12 cellular contexts compared by ENCODE assay signal in genomic region chr7:20796565-20796964, GRCh38. TPM values are rescaled to one million over a fixed set of nuclear protein-coding genes. Genes with fewer than 3 reads are reported as not detected.
A peak's percentile ranks its signal among the peaks of the same experiment; 100 is the strongest.
DNase-seq lines count a peak whose midpoint lies in the region; ATAC-seq, FAIRE-seq and TF ChIP-seq lines count a peak whose summit lies in the region.
"Had no signal": no experiment of that assay in that cellular context is flagged by ENCODE, and none has a peak within 500 bp of the region (broad histone marks: within the 10 kb centered on the region; RNA-seq: fewer than 3 reads in every experiment).

No MANE protein-coding gene starts in this region.

- no peak overlapping the region for H2AFZ ChIP-seq in astrocyte (ENCODE audit: low read depth, low read length)

- no peak overlapping the region for H3K27ac ChIP-seq in astrocyte (ENCODE audit: low read depth, low read length)
- H3K27ac ChIP-seq: SK-N-MC had no signal

- ATAC-seq in HG03432 (IDR thresholded peaks at IDR 0.05; ENCODE audit: unreplicated experiment) = peak; percentile 14
- ATAC-seq: activated CD4-positive, CD25-positive, alpha-beta regulatory T cell treated with anti-CD3 and anti-CD28 coated beads, Interleukin-2, amount 50 U/mL, for 24 hours had no signal

- no peak overlapping the region for H3K4me2 ChIP-seq in astrocyte (ENCODE audit: low read length)

- no peak overlapping the region for H3K9ac ChIP-seq in astrocyte (ENCODE audit: low read length)

- no peak for FAIRE-seq in astrocyte (lab: Jason Lieb, UNC)

- H3K4me1 ChIP-seq in astrocyte (ENCODE audit: insufficient read depth, low read length) = peaks cover 7% of the 10 kb centered on the region

- TF ChIP-seq CTCF in GM13977 (IDR thresholded peaks at IDR 0.05; ENCODE audit: extremely low read depth, insufficient read depth, missing control alignments) (no peak), astrocyte (IDR thresholded peaks at IDR 0.05; ENCODE audit: insufficient read depth, low read depth, low read length) (no peak), nephron progenitor cell (IDR thresholded peaks at IDR 0.05) (no peak)

- H3K4me3 Mint-ChIP-seq in astrocyte (ENCODE audit: unreplicated experiment) (peak overlapping the region; percentile 14), nephron progenitor cell (peak overlapping the region; percentile 89)

- in situ Hi-C loops in GM13977 (cut with MboI; ENCODE audit: low pct_unique_long_range_greater_than_20kb, low sequenced_read_pairs, unreplicated experiment) = no loop called here

- H3K36me3 ChIP-seq in astrocyte (ENCODE audit: insufficient read depth, low read length) = no peaks in the 10 kb centered on the region

- H3K27me3 Mint-ChIP-seq in astrocyte (ENCODE audit: low read depth, unreplicated experiment) = peaks cover 73% of the 10 kb centered on the region
- H3K27me3 Mint-ChIP-seq in nephron progenitor cell (ENCODE audit: low read depth, poor library complexity) = peaks cover 88% of the 10 kb centered on the region

- H3K4me1 Mint-ChIP-seq in astrocyte (ENCODE audit: low read depth, unreplicated experiment) (peaks cover 1% of the 10 kb centered on the region), nephron progenitor cell (peaks cover 42% of the 10 kb centered on the region)

- DNase-seq in GM13977 (ENCODE audit: low spot score) (peak; percentile 38), astrocyte (ENCODE audit: low read depth) (no peak), nephron progenitor cell (no peak), T-helper 2 cell (no peak), NCI-H128 (lab: John Stamatoyannopoulos, UW; ENCODE audit: unreplicated experiment) (no peak), NCI-H526 (lab: John Stamatoyannopoulos, UW) (no peak)
- DNase-seq: COR-L47, substantia nigra had no signal

- peaks cover 69% of the 10 kb centered on the region for H3K27me3 ChIP-seq in astrocyte (ENCODE audit: insufficient read depth, low read length)

- no peaks in the 10 kb centered on the region for H3K79me2 ChIP-seq in astrocyte (ENCODE audit: insufficient read depth, low read length)

- H3K9me3 Mint-ChIP-seq in astrocyte (ENCODE audit: unreplicated experiment) (no peaks in the 10 kb centered on the region), nephron progenitor cell (no peaks in the 10 kb centered on the region)

- H3K9me3 ChIP-seq in astrocyte (ENCODE audit: insufficient read depth, low read depth, low read length) = peaks cover 7% of the 10 kb centered on the region

- H4K20me1 ChIP-seq in astrocyte (ENCODE audit: insufficient read depth, low read length) = no peaks in the 10 kb centered on the region

- no peak overlapping the region for H3K4me3 ChIP-seq in astrocyte (ENCODE audit: insufficient read depth, low read depth, low read length)

- H3K36me3 Mint-ChIP-seq in astrocyte (ENCODE audit: low read depth, unreplicated experiment) = peaks cover 2% of the 10 kb centered on the region
- H3K36me3 Mint-ChIP-seq in nephron progenitor cell (ENCODE audit: low read depth) = no peaks in the 10 kb centered on the region

- H3K27ac Mint-ChIP-seq in astrocyte (ENCODE audit: unreplicated experiment) = no peak overlapping the region
- no peak overlapping the region for H3K27ac Mint-ChIP-seq in nephron progenitor cell

RNA-seq across cellular contexts. Expression of gene SP8, which starts 9.9 kb away (rescaled TPM):
- 0.36 and 0.70 TPM in 2 replicates for total RNA-seq in astrocyte
- total RNA-seq: kidney epithelial cell had no signal
